In genomic region chr14:101251812-101252442, GRCh38 we compare ENCODE assay signal across 1 cellular context.
TF ChIP-seq lines count a peak whose summit lies in the region.

No MANE protein-coding gene starts in this region.

TF ChIP-seq in SK-N-SH, 30 proteins besides CTCF, POLR2A, EP300 and RAD21 (continued from another document):
- TF ChIP-seq, protein P1, sequence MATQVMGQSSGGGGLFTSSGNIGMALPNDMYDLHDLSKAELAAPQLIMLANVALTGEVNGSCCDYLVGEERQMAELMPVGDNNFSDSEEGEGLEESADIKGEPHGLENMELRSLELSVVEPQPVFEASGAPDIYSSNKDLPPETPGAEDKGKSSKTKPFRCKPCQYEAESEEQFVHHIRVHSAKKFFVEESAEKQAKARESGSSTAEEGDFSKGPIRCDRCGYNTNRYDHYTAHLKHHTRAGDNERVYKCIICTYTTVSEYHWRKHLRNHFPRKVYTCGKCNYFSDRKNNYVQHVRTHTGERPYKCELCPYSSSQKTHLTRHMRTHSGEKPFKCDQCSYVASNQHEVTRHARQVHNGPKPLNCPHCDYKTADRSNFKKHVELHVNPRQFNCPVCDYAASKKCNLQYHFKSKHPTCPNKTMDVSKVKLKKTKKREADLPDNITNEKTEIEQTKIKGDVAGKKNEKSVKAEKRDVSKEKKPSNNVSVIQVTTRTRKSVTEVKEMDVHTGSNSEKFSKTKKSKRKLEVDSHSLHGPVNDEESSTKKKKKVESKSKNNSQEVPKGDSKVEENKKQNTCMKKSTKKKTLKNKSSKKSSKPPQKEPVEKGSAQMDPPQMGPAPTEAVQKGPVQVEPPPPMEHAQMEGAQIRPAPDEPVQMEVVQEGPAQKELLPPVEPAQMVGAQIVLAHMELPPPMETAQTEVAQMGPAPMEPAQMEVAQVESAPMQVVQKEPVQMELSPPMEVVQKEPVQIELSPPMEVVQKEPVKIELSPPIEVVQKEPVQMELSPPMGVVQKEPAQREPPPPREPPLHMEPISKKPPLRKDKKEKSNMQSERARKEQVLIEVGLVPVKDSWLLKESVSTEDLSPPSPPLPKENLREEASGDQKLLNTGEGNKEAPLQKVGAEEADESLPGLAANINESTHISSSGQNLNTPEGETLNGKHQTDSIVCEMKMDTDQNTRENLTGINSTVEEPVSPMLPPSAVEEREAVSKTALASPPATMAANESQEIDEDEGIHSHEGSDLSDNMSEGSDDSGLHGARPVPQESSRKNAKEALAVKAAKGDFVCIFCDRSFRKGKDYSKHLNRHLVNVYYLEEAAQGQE (IDR thresholded peaks at IDR 0.05; ENCODE audit: low read depth, low read length): no peak
- TF ChIP-seq FOXM1 (IDR thresholded peaks at IDR 0.05; ENCODE audit: low read depth): no peak
- no peak for TF ChIP-seq USF2 (IDR thresholded peaks at IDR 0.05; ENCODE audit: borderline replicate concordance, low read depth, low read length)
- TF ChIP-seq FOXJ3 (CRISPR knock-in tag; IDR thresholded peaks at IDR 0.05): no peak
- TF ChIP-seq, protein P2, sequence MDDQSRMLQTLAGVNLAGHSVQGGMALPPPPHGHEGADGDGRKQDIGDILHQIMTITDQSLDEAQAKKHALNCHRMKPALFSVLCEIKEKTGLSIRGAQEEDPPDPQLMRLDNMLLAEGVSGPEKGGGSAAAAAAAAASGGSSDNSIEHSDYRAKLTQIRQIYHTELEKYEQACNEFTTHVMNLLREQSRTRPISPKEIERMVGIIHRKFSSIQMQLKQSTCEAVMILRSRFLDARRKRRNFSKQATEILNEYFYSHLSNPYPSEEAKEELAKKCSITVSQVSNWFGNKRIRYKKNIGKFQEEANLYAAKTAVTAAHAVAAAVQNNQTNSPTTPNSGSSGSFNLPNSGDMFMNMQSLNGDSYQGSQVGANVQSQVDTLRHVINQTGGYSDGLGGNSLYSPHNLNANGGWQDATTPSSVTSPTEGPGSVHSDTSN (IDR thresholded peaks at IDR 0.05): no peak
- TF ChIP-seq POLR2AphosphoS5 (IDR thresholded peaks at IDR 0.05; ENCODE audit: low read depth, low read length): no peak
- no peak for TF ChIP-seq GATA2 (CRISPR knock-in tag; IDR thresholded peaks at IDR 0.05)
- no peak for TF ChIP-seq SMC3 (IDR thresholded peaks at IDR 0.05; ENCODE audit: low read depth, low read length)
- TF ChIP-seq ZBTB33 (IDR thresholded peaks at IDR 0.05; ENCODE audit: borderline replicate concordance, low read depth): no peak
- TF ChIP-seq JUND (IDR thresholded peaks at IDR 0.05): no peak
